1 cellular context compared by ENCODE assay signal in the genomic region with DNA sequence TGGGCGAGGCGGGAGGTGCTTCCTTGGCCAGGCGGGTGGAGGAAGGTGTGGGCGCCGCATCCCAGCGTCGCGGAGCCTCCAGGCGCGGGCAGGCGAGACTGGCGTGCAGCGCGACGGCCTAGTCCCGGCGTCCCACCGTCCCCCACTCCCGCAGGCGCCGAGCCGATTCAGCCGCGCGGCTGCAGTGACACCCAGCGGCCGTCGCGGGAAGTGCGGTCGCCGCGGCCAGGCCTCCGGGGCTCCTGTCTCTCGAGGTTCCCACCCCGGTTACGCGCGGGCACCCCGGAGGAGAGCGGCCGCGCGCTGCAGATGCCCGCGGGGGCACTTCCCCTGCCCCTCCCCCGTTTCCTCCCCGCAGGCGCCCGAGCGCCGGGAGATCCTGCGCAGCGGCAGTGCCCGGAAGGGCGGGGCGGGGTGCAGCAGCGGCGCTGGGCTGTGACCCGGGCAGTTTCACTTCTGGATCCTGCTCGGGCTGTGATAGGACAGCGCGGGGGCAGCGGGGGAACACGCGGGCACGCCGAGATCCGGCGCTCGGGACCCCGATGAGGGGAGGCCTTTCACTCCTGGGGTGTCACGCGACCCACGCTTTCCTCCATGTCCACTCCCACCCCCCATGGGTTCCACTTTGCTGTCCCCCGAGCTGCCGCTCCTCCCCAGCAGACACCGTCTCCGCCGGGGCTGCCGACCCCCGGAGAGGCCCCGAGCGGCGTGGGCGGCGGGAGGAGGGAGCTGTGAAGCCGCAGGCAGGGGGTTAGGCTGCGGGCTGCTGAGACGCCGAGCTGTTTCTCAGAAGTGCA.
TF ChIP-seq lines count a peak whose summit lies in the region.

No MANE protein-coding gene starts in this region.

TF ChIP-seq in HepG2, 621 proteins besides CTCF, POLR2A, EP300 and RAD21 (continued from another document and continues in another):
- TF ChIP-seq, protein P1, sequence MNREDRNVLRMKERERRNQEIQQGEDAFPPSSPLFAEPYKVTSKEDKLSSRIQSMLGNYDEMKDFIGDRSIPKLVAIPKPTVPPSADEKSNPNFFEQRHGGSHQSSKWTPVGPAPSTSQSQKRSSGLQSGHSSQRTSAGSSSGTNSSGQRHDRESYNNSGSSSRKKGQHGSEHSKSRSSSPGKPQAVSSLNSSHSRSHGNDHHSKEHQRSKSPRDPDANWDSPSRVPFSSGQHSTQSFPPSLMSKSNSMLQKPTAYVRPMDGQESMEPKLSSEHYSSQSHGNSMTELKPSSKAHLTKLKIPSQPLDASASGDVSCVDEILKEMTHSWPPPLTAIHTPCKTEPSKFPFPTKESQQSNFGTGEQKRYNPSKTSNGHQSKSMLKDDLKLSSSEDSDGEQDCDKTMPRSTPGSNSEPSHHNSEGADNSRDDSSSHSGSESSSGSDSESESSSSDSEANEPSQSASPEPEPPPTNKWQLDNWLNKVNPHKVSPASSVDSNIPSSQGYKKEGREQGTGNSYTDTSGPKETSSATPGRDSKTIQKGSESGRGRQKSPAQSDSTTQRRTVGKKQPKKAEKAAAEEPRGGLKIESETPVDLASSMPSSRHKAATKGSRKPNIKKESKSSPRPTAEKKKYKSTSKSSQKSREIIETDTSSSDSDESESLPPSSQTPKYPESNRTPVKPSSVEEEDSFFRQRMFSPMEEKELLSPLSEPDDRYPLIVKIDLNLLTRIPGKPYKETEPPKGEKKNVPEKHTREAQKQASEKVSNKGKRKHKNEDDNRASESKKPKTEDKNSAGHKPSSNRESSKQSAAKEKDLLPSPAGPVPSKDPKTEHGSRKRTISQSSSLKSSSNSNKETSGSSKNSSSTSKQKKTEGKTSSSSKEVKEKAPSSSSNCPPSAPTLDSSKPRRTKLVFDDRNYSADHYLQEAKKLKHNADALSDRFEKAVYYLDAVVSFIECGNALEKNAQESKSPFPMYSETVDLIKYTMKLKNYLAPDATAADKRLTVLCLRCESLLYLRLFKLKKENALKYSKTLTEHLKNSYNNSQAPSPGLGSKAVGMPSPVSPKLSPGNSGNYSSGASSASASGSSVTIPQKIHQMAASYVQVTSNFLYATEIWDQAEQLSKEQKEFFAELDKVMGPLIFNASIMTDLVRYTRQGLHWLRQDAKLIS (CRISPR knock-in tag; IDR thresholded peaks at IDR 0.05) = no peak
- no peak for TF ChIP-seq NPAS2 (CRISPR knock-in tag; IDR thresholded peaks at IDR 0.05; ENCODE audit: borderline replicate concordance)
- no peak for TF ChIP-seq SUZ12 (IDR thresholded peaks at IDR 0.05; ENCODE audit: low read depth, low read length)
- TF ChIP-seq CENPX (CRISPR knock-in tag; IDR thresholded peaks at IDR 0.05) = no peak
- TF ChIP-seq, protein P2, sequence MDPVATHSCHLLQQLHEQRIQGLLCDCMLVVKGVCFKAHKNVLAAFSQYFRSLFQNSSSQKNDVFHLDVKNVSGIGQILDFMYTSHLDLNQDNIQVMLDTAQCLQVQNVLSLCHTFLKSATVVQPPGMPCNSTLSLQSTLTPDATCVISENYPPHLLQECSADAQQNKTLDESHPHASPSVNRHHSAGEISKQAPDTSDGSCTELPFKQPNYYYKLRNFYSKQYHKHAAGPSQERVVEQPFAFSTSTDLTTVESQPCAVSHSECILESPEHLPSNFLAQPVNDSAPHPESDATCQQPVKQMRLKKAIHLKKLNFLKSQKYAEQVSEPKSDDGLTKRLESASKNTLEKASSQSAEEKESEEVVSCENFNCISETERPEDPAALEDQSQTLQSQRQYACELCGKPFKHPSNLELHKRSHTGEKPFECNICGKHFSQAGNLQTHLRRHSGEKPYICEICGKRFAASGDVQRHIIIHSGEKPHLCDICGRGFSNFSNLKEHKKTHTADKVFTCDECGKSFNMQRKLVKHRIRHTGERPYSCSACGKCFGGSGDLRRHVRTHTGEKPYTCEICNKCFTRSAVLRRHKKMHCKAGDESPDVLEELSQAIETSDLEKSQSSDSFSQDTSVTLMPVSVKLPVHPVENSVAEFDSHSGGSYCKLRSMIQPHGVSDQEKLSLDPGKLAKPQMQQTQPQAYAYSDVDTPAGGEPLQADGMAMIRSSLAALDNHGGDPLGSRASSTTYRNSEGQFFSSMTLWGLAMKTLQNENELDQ (CRISPR knock-in tag; IDR thresholded peaks at IDR 0.05; ENCODE audit: borderline replicate concordance) = no peak
- TF ChIP-seq GATAD1 (CRISPR knock-in tag; IDR thresholded peaks at IDR 0.05) = peak; percentile 84
- peak; percentile 96 for TF ChIP-seq ZNF501 (CRISPR knock-in tag; IDR thresholded peaks at IDR 0.05)
- TF ChIP-seq KDM3A (CRISPR knock-in tag; IDR thresholded peaks at IDR 0.05; ENCODE audit: low read depth) = peak; percentile 94
- TF ChIP-seq SIX1 (CRISPR knock-in tag; IDR thresholded peaks at IDR 0.05; ENCODE audit: borderline replicate concordance) = peak; percentile 27; the same call in 1 of the 2 replicates
- TF ChIP-seq ZBTB8A (CRISPR knock-in tag; IDR thresholded peaks at IDR 0.05; ENCODE audit: borderline replicate concordance, low read depth) = peak; percentile 79; the same call in 1 of the 2 replicates
- peak; percentile 97 for TF ChIP-seq ZFY (CRISPR knock-in tag; IDR thresholded peaks at IDR 0.05)
- peak; percentile 27; the same call in 1 of the 2 replicates for TF ChIP-seq RNF2 (conservative IDR thresholded peaks at IDR 0.05; ENCODE audit: low read depth)
- TF ChIP-seq, protein P3, sequence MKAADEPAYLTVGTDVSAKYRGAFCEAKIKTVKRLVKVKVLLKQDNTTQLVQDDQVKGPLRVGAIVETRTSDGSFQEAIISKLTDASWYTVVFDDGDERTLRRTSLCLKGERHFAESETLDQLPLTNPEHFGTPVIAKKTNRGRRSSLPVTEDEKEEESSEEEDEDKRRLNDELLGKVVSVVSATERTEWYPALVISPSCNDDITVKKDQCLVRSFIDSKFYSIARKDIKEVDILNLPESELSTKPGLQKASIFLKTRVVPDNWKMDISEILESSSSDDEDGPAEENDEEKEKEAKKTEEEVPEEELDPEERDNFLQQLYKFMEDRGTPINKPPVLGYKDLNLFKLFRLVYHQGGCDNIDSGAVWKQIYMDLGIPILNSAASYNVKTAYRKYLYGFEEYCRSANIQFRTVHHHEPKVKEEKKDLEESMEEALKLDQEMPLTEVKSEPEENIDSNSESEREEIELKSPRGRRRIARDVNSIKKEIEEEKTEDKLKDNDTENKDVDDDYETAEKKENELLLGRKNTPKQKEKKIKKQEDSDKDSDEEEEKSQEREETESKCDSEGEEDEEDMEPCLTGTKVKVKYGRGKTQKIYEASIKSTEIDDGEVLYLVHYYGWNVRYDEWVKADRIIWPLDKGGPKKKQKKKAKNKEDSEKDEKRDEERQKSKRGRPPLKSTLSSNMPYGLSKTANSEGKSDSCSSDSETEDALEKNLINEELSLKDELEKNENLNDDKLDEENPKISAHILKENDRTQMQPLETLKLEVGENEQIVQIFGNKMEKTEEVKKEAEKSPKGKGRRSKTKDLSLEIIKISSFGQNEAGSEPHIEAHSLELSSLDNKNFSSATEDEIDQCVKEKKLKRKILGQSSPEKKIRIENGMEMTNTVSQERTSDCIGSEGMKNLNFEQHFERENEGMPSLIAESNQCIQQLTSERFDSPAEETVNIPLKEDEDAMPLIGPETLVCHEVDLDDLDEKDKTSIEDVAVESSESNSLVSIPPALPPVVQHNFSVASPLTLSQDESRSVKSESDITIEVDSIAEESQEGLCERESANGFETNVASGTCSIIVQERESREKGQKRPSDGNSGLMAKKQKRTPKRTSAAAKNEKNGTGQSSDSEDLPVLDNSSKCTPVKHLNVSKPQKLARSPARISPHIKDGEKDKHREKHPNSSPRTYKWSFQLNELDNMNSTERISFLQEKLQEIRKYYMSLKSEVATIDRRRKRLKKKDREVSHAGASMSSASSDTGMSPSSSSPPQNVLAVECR (CRISPR knock-in tag; IDR thresholded peaks at IDR 0.05; ENCODE audit: borderline replicate concordance) = peak; percentile 90
- TF ChIP-seq, protein P4, sequence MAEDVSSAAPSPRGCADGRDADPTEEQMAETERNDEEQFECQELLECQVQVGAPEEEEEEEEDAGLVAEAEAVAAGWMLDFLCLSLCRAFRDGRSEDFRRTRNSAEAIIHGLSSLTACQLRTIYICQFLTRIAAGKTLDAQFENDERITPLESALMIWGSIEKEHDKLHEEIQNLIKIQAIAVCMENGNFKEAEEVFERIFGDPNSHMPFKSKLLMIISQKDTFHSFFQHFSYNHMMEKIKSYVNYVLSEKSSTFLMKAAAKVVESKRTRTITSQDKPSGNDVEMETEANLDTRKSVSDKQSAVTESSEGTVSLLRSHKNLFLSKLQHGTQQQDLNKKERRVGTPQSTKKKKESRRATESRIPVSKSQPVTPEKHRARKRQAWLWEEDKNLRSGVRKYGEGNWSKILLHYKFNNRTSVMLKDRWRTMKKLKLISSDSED (CRISPR knock-in tag; IDR thresholded peaks at IDR 0.05) = no peak; the same call in 1 of the 2 replicates
- TF ChIP-seq PHF5A (CRISPR knock-in tag; IDR thresholded peaks at IDR 0.05; ENCODE audit: low read depth, unreplicated experiment) = peak; percentile 86
- TF ChIP-seq IRX3 (CRISPR knock-in tag; IDR thresholded peaks at IDR 0.05; ENCODE audit: borderline replicate concordance, low read depth) = peak; percentile 85; the same call in 1 of the 2 replicates
- TF ChIP-seq, protein P5, sequence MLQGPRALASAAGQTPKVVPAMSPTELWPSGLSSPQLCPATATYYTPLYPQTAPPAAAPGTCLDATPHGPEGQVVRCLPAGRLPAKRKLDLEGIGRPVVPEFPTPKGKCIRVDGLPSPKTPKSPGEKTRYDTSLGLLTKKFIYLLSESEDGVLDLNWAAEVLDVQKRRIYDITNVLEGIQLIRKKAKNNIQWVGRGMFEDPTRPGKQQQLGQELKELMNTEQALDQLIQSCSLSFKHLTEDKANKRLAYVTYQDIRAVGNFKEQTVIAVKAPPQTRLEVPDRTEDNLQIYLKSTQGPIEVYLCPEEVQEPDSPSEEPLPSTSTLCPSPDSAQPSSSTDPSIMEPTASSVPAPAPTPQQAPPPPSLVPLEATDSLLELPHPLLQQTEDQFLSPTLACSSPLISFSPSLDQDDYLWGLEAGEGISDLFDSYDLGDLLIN (CRISPR knock-in tag; IDR thresholded peaks at IDR 0.05; ENCODE audit: borderline replicate concordance) = peak; percentile 77; the same call in 1 of the 2 replicates
- TF ChIP-seq, protein P6, sequence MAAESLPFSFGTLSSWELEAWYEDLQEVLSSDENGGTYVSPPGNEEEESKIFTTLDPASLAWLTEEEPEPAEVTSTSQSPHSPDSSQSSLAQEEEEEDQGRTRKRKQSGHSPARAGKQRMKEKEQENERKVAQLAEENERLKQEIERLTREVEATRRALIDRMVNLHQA (CRISPR knock-in tag; IDR thresholded peaks at IDR 0.05) = no peak
- TF ChIP-seq, protein P7, sequence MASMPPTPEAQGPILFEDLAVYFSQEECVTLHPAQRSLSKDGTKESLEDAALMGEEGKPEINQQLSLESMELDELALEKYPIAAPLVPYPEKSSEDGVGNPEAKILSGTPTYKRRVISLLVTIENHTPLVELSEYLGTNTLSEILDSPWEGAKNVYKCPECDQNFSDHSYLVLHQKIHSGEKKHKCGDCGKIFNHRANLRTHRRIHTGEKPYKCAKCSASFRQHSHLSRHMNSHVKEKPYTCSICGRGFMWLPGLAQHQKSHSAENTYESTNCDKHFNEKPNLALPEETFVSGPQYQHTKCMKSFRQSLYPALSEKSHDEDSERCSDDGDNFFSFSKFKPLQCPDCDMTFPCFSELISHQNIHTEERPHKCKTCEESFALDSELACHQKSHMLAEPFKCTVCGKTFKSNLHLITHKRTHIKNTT (CRISPR knock-in tag; IDR thresholded peaks at IDR 0.05) = no peak
- TF ChIP-seq, protein P8, sequence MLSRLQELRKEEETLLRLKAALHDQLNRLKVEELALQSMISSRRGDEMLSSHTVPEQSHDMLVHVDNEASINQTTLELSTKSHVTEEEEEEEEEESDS (CRISPR knock-in tag; IDR thresholded peaks at IDR 0.05; ENCODE audit: borderline replicate concordance) = peak; percentile 35; the same call in 1 of the 2 replicates
- peak; percentile 95 for TF ChIP-seq IRF2 (CRISPR knock-in tag; IDR thresholded peaks at IDR 0.05)
- TF ChIP-seq, protein P9, sequence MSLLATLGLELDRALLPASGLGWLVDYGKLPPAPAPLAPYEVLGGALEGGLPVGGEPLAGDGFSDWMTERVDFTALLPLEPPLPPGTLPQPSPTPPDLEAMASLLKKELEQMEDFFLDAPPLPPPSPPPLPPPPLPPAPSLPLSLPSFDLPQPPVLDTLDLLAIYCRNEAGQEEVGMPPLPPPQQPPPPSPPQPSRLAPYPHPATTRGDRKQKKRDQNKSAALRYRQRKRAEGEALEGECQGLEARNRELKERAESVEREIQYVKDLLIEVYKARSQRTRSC (CRISPR knock-in tag; IDR thresholded peaks at IDR 0.05; ENCODE audit: low read depth) = peak; percentile 94
- TF ChIP-seq TBP (CRISPR knock-in tag; IDR thresholded peaks at IDR 0.05) = no peak; the same call in 1 of the 2 replicates
- peak; percentile 86 for TF ChIP-seq ZNF792 (CRISPR knock-in tag; IDR thresholded peaks at IDR 0.05)
- TF ChIP-seq, protein P10, sequence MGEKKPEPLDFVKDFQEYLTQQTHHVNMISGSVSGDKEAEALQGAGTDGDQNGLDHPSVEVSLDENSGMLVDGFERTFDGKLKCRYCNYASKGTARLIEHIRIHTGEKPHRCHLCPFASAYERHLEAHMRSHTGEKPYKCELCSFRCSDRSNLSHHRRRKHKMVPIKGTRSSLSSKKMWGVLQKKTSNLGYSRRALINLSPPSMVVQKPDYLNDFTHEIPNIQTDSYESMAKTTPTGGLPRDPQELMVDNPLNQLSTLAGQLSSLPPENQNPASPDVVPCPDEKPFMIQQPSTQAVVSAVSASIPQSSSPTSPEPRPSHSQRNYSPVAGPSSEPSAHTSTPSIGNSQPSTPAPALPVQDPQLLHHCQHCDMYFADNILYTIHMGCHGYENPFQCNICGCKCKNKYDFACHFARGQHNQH (CRISPR knock-in tag; IDR thresholded peaks at IDR 0.05) = peak; percentile 87
- no peak; the same call in 1 of the 2 replicates for TF ChIP-seq ZSCAN9 (CRISPR knock-in tag; IDR thresholded peaks at IDR 0.05; ENCODE audit: borderline replicate concordance)
- no peak for TF ChIP-seq ATF7 (IDR thresholded peaks at IDR 0.05)
- peak; percentile 81; the same call in 1 of the 2 replicates for TF ChIP-seq ATF7 (CRISPR knock-in tag; IDR thresholded peaks at IDR 0.05)
- TF ChIP-seq SNRNP70 (IDR thresholded peaks at IDR 0.05; ENCODE audit: low read depth, low read length) = no peak
- TF ChIP-seq, protein P11, sequence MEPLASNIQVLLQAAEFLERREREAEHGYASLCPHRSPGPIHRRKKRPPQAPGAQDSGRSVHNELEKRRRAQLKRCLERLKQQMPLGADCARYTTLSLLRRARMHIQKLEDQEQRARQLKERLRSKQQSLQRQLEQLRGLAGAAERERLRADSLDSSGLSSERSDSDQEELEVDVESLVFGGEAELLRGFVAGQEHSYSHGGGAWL (CRISPR knock-in tag; IDR thresholded peaks at IDR 0.05) = peak; percentile 95; the same call in 1 of the 2 replicates
- no peak for TF ChIP-seq ZNF20 (CRISPR knock-in tag; IDR thresholded peaks at IDR 0.05)
- peak; percentile 95 for TF ChIP-seq ZMAT3 (CRISPR knock-in tag; conservative IDR thresholded peaks at IDR 0.05)
- no peak for TF ChIP-seq ZFP62 (CRISPR knock-in tag; IDR thresholded peaks at IDR 0.05)
